ENCODE assay signal across 21 cellular contexts in the genomic region with DNA sequence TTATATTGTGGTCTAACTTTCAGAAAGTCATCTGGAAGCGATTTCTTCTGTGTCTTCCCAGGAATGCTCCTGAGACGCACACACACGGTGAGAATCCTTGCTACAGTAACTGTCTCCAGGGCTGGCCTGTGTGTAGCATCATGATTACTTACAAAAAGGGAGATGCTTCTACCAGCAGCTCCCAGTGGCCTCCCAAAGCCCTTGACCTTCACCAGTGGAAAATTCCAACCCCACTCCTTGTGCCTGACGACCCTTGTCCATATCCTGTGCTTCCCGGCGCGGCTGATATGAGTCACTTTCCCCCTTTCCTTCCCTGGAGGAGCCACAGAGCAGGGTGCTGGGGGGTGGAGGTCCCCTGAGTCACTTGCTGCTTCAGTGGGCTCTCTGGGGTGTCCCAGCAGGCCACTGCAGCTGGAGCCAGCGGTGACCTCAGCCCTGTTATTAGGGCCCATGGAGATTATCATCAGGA. TPM values are rescaled to one million over a fixed set of nuclear protein-coding genes. Genes with fewer than 3 reads are reported as not detected.
DNase-seq lines count a peak whose midpoint lies in the region; ATAC-seq and TF ChIP-seq lines count a peak whose summit lies in the region.
"Had no signal": no experiment of that assay in that cellular context is flagged by ENCODE, and none has a peak within 500 bp of the region (broad histone marks: within the 10 kb centered on the region; RNA-seq: fewer than 3 reads in every experiment).

No MANE protein-coding gene starts in this region.

- no peaks in the 10 kb centered on the region for H3K36me3 ChIP-seq in GM23248 (ENCODE audit: low read depth)
- H3K36me3 ChIP-seq: breast epithelium had no signal

- DNase-seq in AG04449 (ENCODE audit: low read depth, low spot score): peak; percentile 19
- peak; percentile 48 for DNase-seq in GM23248
- peak; percentile 43 to 56 for DNase-seq in foreskin fibroblast
- DNase-seq in NOMO-1 treated with dmso at 0.1 percent for 144 hours (lab: John Stamatoyannopoulos, UW; ENCODE audit: unreplicated experiment): no peak
- no peak for DNase-seq in effector CD8-positive, alpha-beta T cell (lab: John Stamatoyannopoulos, UW)
- DNase-seq in DMS114 treated with DMSO at 0.1 percent for 48 hours (lab: John Stamatoyannopoulos, UW; ENCODE audit: unreplicated experiment): no peak
- DNase-seq: activated CD4-positive, CD25-positive, alpha-beta regulatory T cell; activated CD8-positive, alpha-beta memory T cell treated with anti-CD3 and anti-CD28 coated beads for 24 hours; activated naive CD8-positive, alpha-beta T cell treated with anti-CD3 and anti-CD28 coated beads for 36 hours; heart right ventricle; KBM-7; lower lobe of right lung; NCI-H2029 treated with DMSO at 0.1 percent for 48 hours; pancreas; SIG-M5; stimulated activated CD4-positive, alpha-beta T cell treated with anti-CD3 and anti-CD28 coated beads, Interleukin-2, amount 100 ng/mL, for 48 hours; T-helper 17 cell had no signal

- peak overlapping the region; percentile 12; the same call in 1 of the 2 replicates for H3K27ac ChIP-seq in GM23248
- H3K27ac ChIP-seq: breast epithelium, esophagus muscularis mucosa, heart right ventricle, lower lobe of right lung, pancreas had no signal

- ATAC-seq in SK-N-SH treated with all-trans-retinoic acid at 6 μM for 48 hours (peak; percentile 93), HG03571 (IDR thresholded peaks at IDR 0.05; ENCODE audit: unreplicated experiment) (no peak)
- ATAC-seq: heart right ventricle, lower lobe of right lung, pancreas, T-helper 17 cell had no signal

- H3K4me3 ChIP-seq in AG04449 (ENCODE audit: low read depth, low read length) (no peak overlapping the region), GM23248 (no peak overlapping the region), foreskin fibroblast (ENCODE audit: low read depth in 1 of 2, low read length in 2 of 2) (no peak overlapping the region)
- H3K4me3 ChIP-seq: breast epithelium, esophagus muscularis mucosa, heart right ventricle, lower lobe of right lung, pancreas had no signal

- TF ChIP-seq CTCF in AG04449 (IDR thresholded peaks at IDR 0.05; ENCODE audit: insufficient read depth, low read length, missing control alignments) (no peak), foreskin fibroblast (IDR thresholded peaks at IDR 0.05; ENCODE audit: low read depth, low read length) (no peak)

- peaks cover 7% of the 10 kb centered on the region for H3K4me1 ChIP-seq in GM23248 (ENCODE audit: insufficient read depth)
- H3K4me1 ChIP-seq: breast epithelium, esophagus muscularis mucosa, lower lobe of right lung, pancreas had no signal

- CTCF ChIA-PET in AG04449 (lab: Yijun Ruan, JAX): interaction anchor here (1.0 to 21.5 kb wide), 6 partner anchors 9 to 162 kb away, joined by 3 to 692 read pairs (median 6); a partner anchor contains a TSS

- H3K9me3 ChIP-seq in GM23248 (ENCODE audit: low read depth): no peaks in the 10 kb centered on the region
- H3K9me3 ChIP-seq: breast epithelium, esophagus muscularis mucosa, heart right ventricle, lower lobe of right lung, pancreas had no signal

- no peaks in the 10 kb centered on the region for H3K9me2 ChIP-seq in GM23248 (ENCODE audit: insufficient read depth)

- no peaks in the 10 kb centered on the region for H3K27me3 ChIP-seq in GM23248 (replicated peaks; ENCODE audit: insufficient read depth)
- H3K27me3 ChIP-seq: breast epithelium, esophagus muscularis mucosa, heart right ventricle, pancreas had no signal

- WGBS in GM23248 (ENCODE audit: low coverage in 1 of 2, low lambda C conversion rate in 2 of 2, missing lambda C conversion rate in 2 of 2), 2 experiments: 43 to 55% methylated on average over 8 of the region's 8 CpGs

- no peak overlapping the region for H3K4me2 ChIP-seq in GM23248 (ENCODE audit: unreplicated experiment)

- no peak overlapping the region for H2AFZ ChIP-seq in GM23248

- POLR2A ChIA-PET in AG04449 (lab: Yijun Ruan, JAX): no interaction called here

- in situ Hi-C loops in GM23248 (cut with MboI): no loop called here

- no peaks in the 10 kb centered on the region for H3K79me2 ChIP-seq in GM23248 (ENCODE audit: insufficient read depth)

- H3K9ac ChIP-seq in GM23248: no peak overlapping the region

- H3F3A ChIP-seq in GM23248 (ENCODE audit: insufficient read depth): peaks cover 5% of the 10 kb centered on the region; the same call in 1 of the 2 replicates

- no peaks in the 10 kb centered on the region for H4K20me1 ChIP-seq in GM23248 (ENCODE audit: insufficient read depth)

TF ChIP-seq in SK-N-SH treated with all-trans-retinoic acid at 6 μM for 48 hours, 23 proteins besides CTCF, POLR2A, EP300 and RAD21 (continues in another document):
- no peak for TF ChIP-seq ZFP30 (CRISPR knock-in tag; IDR thresholded peaks at IDR 0.05)
- TF ChIP-seq PPARA (CRISPR knock-in tag; IDR thresholded peaks at IDR 0.05; ENCODE audit: borderline replicate concordance): no peak
- no peak for TF ChIP-seq RARB (CRISPR knock-in tag; IDR thresholded peaks at IDR 0.05)
- TF ChIP-seq OSR1 (CRISPR knock-in tag; IDR thresholded peaks at IDR 0.05): no peak
- no peak for TF ChIP-seq TCF4 (CRISPR knock-in tag; IDR thresholded peaks at IDR 0.05; ENCODE audit: borderline replicate concordance)
- TF ChIP-seq ZNF70 (CRISPR knock-in tag; IDR thresholded peaks at IDR 0.05): no peak
- no peak for TF ChIP-seq ZFP3 (CRISPR knock-in tag; IDR thresholded peaks at IDR 0.05)
- no peak for TF ChIP-seq ISL1 (CRISPR knock-in tag; IDR thresholded peaks at IDR 0.05)
- TF ChIP-seq, protein P1, sequence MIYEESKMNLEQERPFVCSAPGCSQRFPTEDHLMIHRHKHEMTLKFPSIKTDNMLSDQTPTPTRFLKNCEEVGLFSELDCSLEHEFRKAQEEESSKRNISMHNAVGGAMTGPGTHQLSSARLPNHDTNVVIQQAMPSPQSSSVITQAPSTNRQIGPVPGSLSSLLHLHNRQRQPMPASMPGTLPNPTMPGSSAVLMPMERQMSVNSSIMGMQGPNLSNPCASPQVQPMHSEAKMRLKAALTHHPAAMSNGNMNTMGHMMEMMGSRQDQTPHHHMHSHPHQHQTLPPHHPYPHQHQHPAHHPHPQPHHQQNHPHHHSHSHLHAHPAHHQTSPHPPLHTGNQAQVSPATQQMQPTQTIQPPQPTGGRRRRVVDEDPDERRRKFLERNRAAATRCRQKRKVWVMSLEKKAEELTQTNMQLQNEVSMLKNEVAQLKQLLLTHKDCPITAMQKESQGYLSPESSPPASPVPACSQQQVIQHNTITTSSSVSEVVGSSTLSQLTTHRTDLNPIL (CRISPR knock-in tag; IDR thresholded peaks at IDR 0.05; ENCODE audit: low read depth): no peak
- TF ChIP-seq, protein P2, sequence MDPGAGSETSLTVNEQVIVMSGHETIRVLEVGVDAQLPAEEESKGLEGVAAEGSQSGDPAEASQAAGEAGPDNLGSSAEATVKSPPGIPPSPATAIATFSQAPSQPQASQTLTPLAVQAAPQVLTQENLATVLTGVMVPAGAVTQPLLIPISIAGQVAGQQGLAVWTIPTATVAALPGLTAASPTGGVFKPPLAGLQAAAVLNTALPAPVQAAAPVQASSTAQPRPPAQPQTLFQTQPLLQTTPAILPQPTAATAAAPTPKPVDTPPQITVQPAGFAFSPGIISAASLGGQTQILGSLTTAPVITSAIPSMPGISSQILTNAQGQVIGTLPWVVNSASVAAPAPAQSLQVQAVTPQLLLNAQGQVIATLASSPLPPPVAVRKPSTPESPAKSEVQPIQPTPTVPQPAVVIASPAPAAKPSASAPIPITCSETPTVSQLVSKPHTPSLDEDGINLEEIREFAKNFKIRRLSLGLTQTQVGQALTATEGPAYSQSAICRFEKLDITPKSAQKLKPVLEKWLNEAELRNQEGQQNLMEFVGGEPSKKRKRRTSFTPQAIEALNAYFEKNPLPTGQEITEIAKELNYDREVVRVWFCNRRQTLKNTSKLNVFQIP (CRISPR knock-in tag; IDR thresholded peaks at IDR 0.05; ENCODE audit: borderline replicate concordance, low read depth): no peak
- no peak for TF ChIP-seq SNAI2 (CRISPR knock-in tag; IDR thresholded peaks at IDR 0.05)
- TF ChIP-seq, protein P3, sequence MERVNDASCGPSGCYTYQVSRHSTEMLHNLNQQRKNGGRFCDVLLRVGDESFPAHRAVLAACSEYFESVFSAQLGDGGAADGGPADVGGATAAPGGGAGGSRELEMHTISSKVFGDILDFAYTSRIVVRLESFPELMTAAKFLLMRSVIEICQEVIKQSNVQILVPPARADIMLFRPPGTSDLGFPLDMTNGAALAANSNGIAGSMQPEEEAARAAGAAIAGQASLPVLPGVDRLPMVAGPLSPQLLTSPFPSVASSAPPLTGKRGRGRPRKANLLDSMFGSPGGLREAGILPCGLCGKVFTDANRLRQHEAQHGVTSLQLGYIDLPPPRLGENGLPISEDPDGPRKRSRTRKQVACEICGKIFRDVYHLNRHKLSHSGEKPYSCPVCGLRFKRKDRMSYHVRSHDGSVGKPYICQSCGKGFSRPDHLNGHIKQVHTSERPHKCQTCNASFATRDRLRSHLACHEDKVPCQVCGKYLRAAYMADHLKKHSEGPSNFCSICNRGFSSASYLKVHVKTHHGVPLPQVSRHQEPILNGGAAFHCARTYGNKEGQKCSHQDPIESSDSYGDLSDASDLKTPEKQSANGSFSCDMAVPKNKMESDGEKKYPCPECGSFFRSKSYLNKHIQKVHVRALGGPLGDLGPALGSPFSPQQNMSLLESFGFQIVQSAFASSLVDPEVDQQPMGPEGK (CRISPR knock-in tag; IDR thresholded peaks at IDR 0.05; ENCODE audit: borderline replicate concordance): no peak
- TF ChIP-seq, protein P4, sequence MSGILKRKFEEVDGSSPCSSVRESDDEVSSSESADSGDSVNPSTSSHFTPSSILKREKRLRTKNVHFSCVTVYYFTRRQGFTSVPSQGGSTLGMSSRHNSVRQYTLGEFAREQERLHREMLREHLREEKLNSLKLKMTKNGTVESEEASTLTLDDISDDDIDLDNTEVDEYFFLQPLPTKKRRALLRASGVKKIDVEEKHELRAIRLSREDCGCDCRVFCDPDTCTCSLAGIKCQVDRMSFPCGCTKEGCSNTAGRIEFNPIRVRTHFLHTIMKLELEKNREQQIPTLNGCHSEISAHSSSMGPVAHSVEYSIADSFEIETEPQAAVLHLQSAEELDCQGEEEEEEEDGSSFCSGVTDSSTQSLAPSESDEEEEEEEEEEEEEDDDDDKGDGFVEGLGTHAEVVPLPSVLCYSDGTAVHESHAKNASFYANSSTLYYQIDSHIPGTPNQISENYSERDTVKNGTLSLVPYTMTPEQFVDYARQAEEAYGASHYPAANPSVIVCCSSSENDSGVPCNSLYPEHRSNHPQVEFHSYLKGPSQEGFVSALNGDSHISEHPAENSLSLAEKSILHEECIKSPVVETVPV (CRISPR knock-in tag; IDR thresholded peaks at IDR 0.05): no peak
- TF ChIP-seq GLIS3 (CRISPR knock-in tag; IDR thresholded peaks at IDR 0.05): no peak
- no peak for TF ChIP-seq TOX (CRISPR knock-in tag; IDR thresholded peaks at IDR 0.05; ENCODE audit: borderline replicate concordance)
- TF ChIP-seq ZNF565 (CRISPR knock-in tag; conservative IDR thresholded peaks at IDR 0.05; ENCODE audit: low read depth): no peak
- TF ChIP-seq ZNF8 (CRISPR knock-in tag; IDR thresholded peaks at IDR 0.05): no peak

RNA-seq across cellular contexts. Expression of a gene that starts 22.1 kb away (rescaled TPM):
- 23.6 and 26.4 TPM in 2 replicates for total RNA-seq in GM23248 (2014; rRNA removed; shearing (Covaris generic))
- 31.0 and 34.6 TPM in 2 replicates for polyA plus RNA-seq in GM23248 (2016; fragmentation: Nextera tagmentation; extraction: Ambion mirVana)

RNA-seq across cellular contexts. Expression of a gene that starts 49.8 kb away (rescaled TPM):
- 6.6 and 8.0 TPM in 2 replicates for total RNA-seq in GM23248 (2014; rRNA removed; shearing (Covaris generic))
- 9.1 and 9.4 TPM in 2 replicates for polyA plus RNA-seq in GM23248 (2016; fragmentation: Nextera tagmentation; extraction: Ambion mirVana)

Comparison
In these comparisons a context has a peak if more than half of its experiments do, and no peak if none do; other contexts are left out.
1. DNase-seq: peak in AG04449 (single experiment), GM23248 (single experiment) and foreskin fibroblast (2 of 2); none in NOMO-1 treated with dmso at 0.1 percent for 144 hours (single experiment), effector CD8-positive, alpha-beta T cell (single experiment) and DMS114 treated with DMSO at 0.1 percent for 48 hours (single experiment).